Comparison of ENCODE assay signal across 8 cellular contexts in genomic region chr3:150546226-150547044, GRCh38. TPM values are rescaled to one million over a fixed set of nuclear protein-coding genes. Genes with fewer than 3 reads are reported as not detected.
DNase-seq lines count a peak whose midpoint lies in the region; ATAC-seq lines count a peak whose summit lies in the region.

Gene EIF2A, plus strand, starts transcription at chr3:150546787. Its CDS starts 16 bp downstream, at chr3:150546803.
Gene SERP1, minus strand, starts transcription at chr3:150546496. Its CDS starts 361 bp downstream, at chr3:150546135.

- peaks cover 3 to 4% (median 4%) of the 10 kb centered on the region in 3 donors for H3K36me3 Mint-ChIP-seq in immature natural killer cell

- H3K27ac Mint-ChIP-seq in immature natural killer cell: peak within 1 kb of the TSS; percentile 96 to 99 (median 98)

- DNase-seq in AG08396 (ENCODE audit: low spot score): peak; percentile 96
- peak; percentile 92 for DNase-seq in NCI-H345 treated with DMSO at 0.1 percent for 48 hours (lab: John Stamatoyannopoulos, UW; ENCODE audit: unreplicated experiment)
- peak; percentile 96 to 98 (median 98) for DNase-seq in activated CD4-positive, CD25-positive, alpha-beta regulatory T cell (lab: John Stamatoyannopoulos, UW)
- peak; percentile 100 for DNase-seq in central memory CD4-positive, alpha-beta T cell
- peak; percentile 99 to 100 (median 99) for DNase-seq in immature natural killer cell
- DNase-seq in smooth muscle cell of the brain vasculature (ENCODE audit: low read depth, low spot score): peak; percentile 99

- H3K4me1 Mint-ChIP-seq in immature natural killer cell: peaks cover 46 to 84% of the 10 kb centered on the region in 2 donors

- H3K9me3 Mint-ChIP-seq in immature natural killer cell: no peaks in the 10 kb centered on the region

- ATAC-seq in GM19023 (IDR thresholded peaks at IDR 0.05; ENCODE audit: unreplicated experiment) (peak; percentile 91), HG03280 (IDR thresholded peaks at IDR 0.05; ENCODE audit: unreplicated experiment) (peak; percentile 94)

- H3K27me3 Mint-ChIP-seq in immature natural killer cell (ENCODE audit: low read depth in 3 of 3): peaks cover 4 to 16% (median 11%) of the 10 kb centered on the region in 3 donors

- peak within 1 kb of the TSS; percentile 92 to 98 (median 97) for H3K4me3 Mint-ChIP-seq in immature natural killer cell

RNA-seq across cellular contexts. Expression of gene EIF2A, which starts in this region (rescaled TPM):
- polyA plus RNA-seq in immature natural killer cell: 10 to 100 TPM; 31.3 to 39.4 (median 35.8) TPM

RNA-seq across cellular contexts. Expression of gene SERP1, which starts in this region (rescaled TPM):
- polyA plus RNA-seq in immature natural killer cell: 100 to 1,000 TPM; 142 to 187 (median 165) TPM

Comparison
In these comparisons a context has a peak if more than half of its experiments do, and no peak if none do; other contexts are left out.
1. Peak in every context shown above with its lines: DNase-seq and ATAC-seq.